Comparison of ENCODE assay signal across 1 cellular context in the genomic region with DNA sequence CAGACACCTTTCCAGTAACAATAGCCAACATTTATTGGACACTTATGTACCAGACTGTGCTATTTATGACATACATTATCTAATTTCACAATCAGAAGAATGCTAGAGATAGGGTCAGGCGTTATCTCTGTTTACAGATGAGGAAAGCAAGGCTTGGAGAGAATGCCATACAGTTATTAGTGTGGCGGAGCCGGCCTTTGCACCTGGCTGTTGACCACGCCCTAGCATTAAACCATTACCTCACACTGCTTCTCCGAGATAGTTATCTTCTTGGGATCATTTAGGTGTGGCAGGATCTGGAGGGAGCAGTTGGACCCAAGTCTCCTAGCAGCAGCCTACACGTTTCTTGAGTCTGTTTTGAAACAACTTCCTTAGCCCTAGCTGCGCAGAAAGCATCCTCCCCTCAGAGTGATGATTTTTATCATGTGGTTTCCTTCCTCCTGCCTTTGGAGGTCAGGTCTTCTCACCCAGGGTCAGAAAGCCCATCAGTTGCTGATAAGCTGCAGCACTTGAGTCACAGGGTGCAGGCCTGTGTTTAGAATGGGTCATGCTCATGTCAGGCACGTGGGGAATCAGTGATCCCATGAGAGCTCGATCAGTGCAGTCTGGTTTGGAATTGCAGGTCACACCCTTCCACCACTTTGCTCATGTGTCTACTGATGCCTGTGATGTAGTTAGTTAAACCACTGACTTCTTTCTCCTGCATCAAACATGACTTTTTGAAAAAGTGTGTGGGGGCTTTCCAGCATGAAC.
TF ChIP-seq lines count a peak whose summit lies in the region.

No MANE protein-coding gene starts in this region.

TF ChIP-seq in HepG2, 621 proteins besides CTCF, POLR2A, EP300 and RAD21 (continued from another document and continues in another):
- TF ChIP-seq ZNF318 (CRISPR knock-in tag; IDR thresholded peaks at IDR 0.05) (no peak), ZNF407 (CRISPR knock-in tag; IDR thresholded peaks at IDR 0.05; ENCODE audit: not compliant biosample characterization) (no peak), REPIN1 (CRISPR knock-in tag; IDR thresholded peaks at IDR 0.05; ENCODE audit: borderline replicate concordance, low read depth) (no peak), ZNF549 (CRISPR knock-in tag; IDR thresholded peaks at IDR 0.05) (no peak), JUNB (CRISPR knock-in tag; IDR thresholded peaks at IDR 0.05; ENCODE audit: borderline replicate concordance) (no peak), NFIC (IDR thresholded peaks at IDR 0.05; ENCODE audit: low read length) (peak; percentile 52; the same call in 1 of the 2 replicates), ZKSCAN1 (IDR thresholded peaks at IDR 0.05; ENCODE audit: low read length) (no peak), NR2F6 (IDR thresholded peaks at IDR 0.05) (peak; percentile 78), NR2F6 (CRISPR knock-in tag; IDR thresholded peaks at IDR 0.05) (peak; percentile 49), MLXIP (CRISPR knock-in tag; IDR thresholded peaks at IDR 0.05; ENCODE audit: borderline replicate concordance) (no peak), ZNF674 (CRISPR knock-in tag; IDR thresholded peaks at IDR 0.05; ENCODE audit: low read depth) (no peak), ZNF652 (CRISPR knock-in tag; IDR thresholded peaks at IDR 0.05; ENCODE audit: borderline replicate concordance, low read depth) (no peak), SMAD9 (CRISPR knock-in tag; IDR thresholded peaks at IDR 0.05) (no peak), TCF7 (IDR thresholded peaks at IDR 0.05; ENCODE audit: low read depth) (peak; percentile 42), ZNF562 (CRISPR knock-in tag; IDR thresholded peaks at IDR 0.05; ENCODE audit: borderline replicate concordance) (no peak), ZZZ3 (CRISPR knock-in tag; IDR thresholded peaks at IDR 0.05; ENCODE audit: borderline replicate concordance) (no peak), YY1 (IDR thresholded peaks at IDR 0.05; ENCODE audit: insufficient read depth, insufficient replicate concordance, low read depth, low read length) (no peak), FOXP4 (CRISPR knock-in tag; IDR thresholded peaks at IDR 0.05) (peak; percentile 93), DMTF1 (CRISPR knock-in tag; IDR thresholded peaks at IDR 0.05) (no peak)
- TF ChIP-seq, protein P1, sequence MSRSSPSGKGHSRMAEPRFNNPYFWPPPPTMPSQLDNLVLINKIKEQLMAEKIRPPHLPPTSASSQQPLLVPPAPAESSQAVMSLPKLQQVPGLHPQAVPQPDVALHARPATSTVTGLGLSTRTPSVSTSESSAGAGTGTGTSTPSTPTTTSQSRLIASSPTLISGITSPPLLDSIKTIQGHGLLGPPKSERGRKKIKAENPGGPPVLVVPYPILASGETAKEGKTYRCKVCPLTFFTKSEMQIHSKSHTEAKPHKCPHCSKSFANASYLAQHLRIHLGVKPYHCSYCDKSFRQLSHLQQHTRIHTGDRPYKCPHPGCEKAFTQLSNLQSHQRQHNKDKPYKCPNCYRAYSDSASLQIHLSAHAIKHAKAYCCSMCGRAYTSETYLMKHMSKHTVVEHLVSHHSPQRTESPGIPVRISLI (CRISPR knock-in tag; IDR thresholded peaks at IDR 0.05; ENCODE audit: borderline replicate concordance), result no peak
- TF ChIP-seq, protein P2, sequence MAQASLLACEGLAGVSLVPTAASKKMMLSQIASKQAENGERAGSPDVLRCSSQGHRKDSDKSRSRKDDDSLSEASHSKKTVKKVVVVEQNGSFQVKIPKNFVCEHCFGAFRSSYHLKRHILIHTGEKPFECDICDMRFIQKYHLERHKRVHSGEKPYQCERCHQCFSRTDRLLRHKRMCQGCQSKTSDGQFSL (CRISPR knock-in tag; IDR thresholded peaks at IDR 0.05), result no peak
